18 cellular contexts compared by ENCODE assay signal in genomic region chr19:4891066-4891465, GRCh38. TPM values are rescaled to one million over a fixed set of nuclear protein-coding genes. Genes with fewer than 3 reads are reported as not detected.
DNase-seq lines count a peak whose midpoint lies in the region; ATAC-seq and TF ChIP-seq lines count a peak whose summit lies in the region.
"Had no signal": no experiment of that assay in that cellular context is flagged by ENCODE, and none has a peak within 500 bp of the region (broad histone marks: within the 10 kb centered on the region; RNA-seq: fewer than 3 reads in every experiment).

No MANE protein-coding gene starts in this region.

- H4K8ac ChIP-seq in IMR-90 (ENCODE audit: low read depth in 2 of 2, low read length in 2 of 2) (no peak overlapping the region), neuronal stem cell (ENCODE audit: low read depth, low read length) (no peak overlapping the region)

- no peak overlapping the region for H3K27ac Mint-ChIP-seq in activated CD4-positive, alpha-beta memory T cell treated with anti-CD3 and anti-CD28 coated beads for 36 hours
- no peak overlapping the region for H3K27ac Mint-ChIP-seq in CD4-positive, alpha-beta T cell
- H3K27ac Mint-ChIP-seq: CD4-positive, CD25-positive, alpha-beta regulatory T cell had no signal

- H3K9me1 ChIP-seq in IMR-90 (ENCODE audit: insufficient read depth, low read length) = peaks cover 4% of the 10 kb centered on the region; the same call in 1 of the 2 replicates

- H2BK12ac ChIP-seq in neuronal stem cell (ENCODE audit: low read length) = peak overlapping the region; percentile 64

- H3K27ac ChIP-seq in IMR-90 (ENCODE audit: insufficient read depth, low read length) (no peak overlapping the region), heart left ventricle (no peak overlapping the region), right cardiac atrium (ENCODE audit: low read length) (no peak overlapping the region), neuronal stem cell (replicated peaks; ENCODE audit: low read length) (no peak overlapping the region)
- no peak overlapping the region for H3K27ac ChIP-seq in CD4-positive, alpha-beta T cell (ENCODE audit: low read depth, low read length)
- H3K27ac ChIP-seq: A549, GM23248 had no signal

- H2BK20ac ChIP-seq in IMR-90 (ENCODE audit: low read depth, low read length) = 0 out of 2 replicates have a peak overlapping the region, but pooled peaks have one; percentile 12

- in situ Hi-C loops in IMR-90 (cut with MboI; ENCODE audit: low sequenced_read_pairs) = no loop called here

- ATAC-seq in IMR-90 (ENCODE audit: low read depth) (no peak), heart left ventricle (peak in 3 of 4 donors; percentile 34 to 74 (median 60)), right cardiac atrium (peak; percentile 32 to 68), HG03354 (IDR thresholded peaks at IDR 0.05; ENCODE audit: poor library complexity, severe bottlenecking, unreplicated experiment) (no peak)
- ATAC-seq in CD4-positive, alpha-beta T cell (ENCODE audit: poor library complexity) = no peak
- ATAC-seq: A549 had no signal

- H3K36me3 ChIP-seq in IMR-90 (ENCODE audit: control insufficient read depth, insufficient read depth, low read length) (no peaks in the 10 kb centered on the region), heart left ventricle (no peaks in the 10 kb centered on the region), neuronal stem cell (replicated peaks in 1 of 2; ENCODE audit: control insufficient read depth in 2 of 2, insufficient read depth in 2 of 2, low read length in 2 of 2) (no peaks in the 10 kb centered on the region)

- H3K14ac ChIP-seq in IMR-90 (replicated peaks; ENCODE audit: low read depth, low read length) (no peak overlapping the region), neuronal stem cell (ENCODE audit: low read length) (no peak overlapping the region)

- H2BK15ac ChIP-seq in IMR-90 (ENCODE audit: low read depth, low read length) = no peak overlapping the region
- H2BK15ac ChIP-seq in neuronal stem cell (ENCODE audit: low read length) = peak overlapping the region; percentile 28

- no peaks in the 10 kb centered on the region for H3K9me3 Mint-ChIP-seq in activated CD4-positive, alpha-beta memory T cell treated with anti-CD3 and anti-CD28 coated beads for 36 hours
- no peaks in the 10 kb centered on the region for H3K9me3 Mint-ChIP-seq in CD4-positive, alpha-beta T cell
- H3K9me3 Mint-ChIP-seq: CD4-positive, CD25-positive, alpha-beta regulatory T cell had no signal

- H3K56ac ChIP-seq in IMR-90 (ENCODE audit: extremely low read depth, insufficient read depth, low read length) = no peak overlapping the region

- no peaks in the 10 kb centered on the region for H3K9me3 ChIP-seq in IMR-90 (ENCODE audit: control insufficient read depth, insufficient read depth, low read length)
- no peaks in the 10 kb centered on the region for H3K9me3 ChIP-seq in heart left ventricle
- no peaks in the 10 kb centered on the region for H3K9me3 ChIP-seq in right cardiac atrium (ENCODE audit: control insufficient read depth, low read length)
- no peaks in the 10 kb centered on the region for H3K9me3 ChIP-seq in neuronal stem cell (replicated peaks in 1 of 2; ENCODE audit: control insufficient read depth in 2 of 2, insufficient read depth in 1 of 2, low read depth in 1 of 2, low read length in 2 of 2)
- H3K9me3 ChIP-seq in CD4-positive, alpha-beta T cell (ENCODE audit: control insufficient read depth, low read length) = no peaks in the 10 kb centered on the region
- H3K9me3 ChIP-seq: A549; BLaER1 treated with 17β-estradiol and CSF1 and Interleukin-3, amounts not matched to agents 10 nM and 100 nM had no signal

- H2AFZ ChIP-seq in IMR-90 (replicated peaks; ENCODE audit: low read length, poor library complexity) (peak overlapping the region; percentile 40), neuronal stem cell (ENCODE audit: low read length) (no peak overlapping the region)
- H2AFZ ChIP-seq: GM23248 had no signal

- no peak overlapping the region for H4K5ac ChIP-seq in IMR-90 (ENCODE audit: low read depth, low read length)

- H3K4me2 ChIP-seq in IMR-90 (ENCODE audit: low read depth, low read length) = no peak overlapping the region
- no peak overlapping the region for H3K4me2 ChIP-seq in neuronal stem cell (ENCODE audit: insufficient read depth, low read length, poor library complexity, severe bottlenecking)
- H3K4me2 ChIP-seq: A549 had no signal

- H3K4me3 Mint-ChIP-seq in activated CD4-positive, alpha-beta memory T cell treated with anti-CD3 and anti-CD28 coated beads for 36 hours = no peak overlapping the region
- H3K4me3 Mint-ChIP-seq in CD4-positive, alpha-beta T cell = no peak overlapping the region
- H3K4me3 Mint-ChIP-seq: CD4-positive, CD25-positive, alpha-beta regulatory T cell; H9 had no signal

- H3K4me1 Mint-ChIP-seq in activated CD4-positive, alpha-beta memory T cell treated with anti-CD3 and anti-CD28 coated beads for 36 hours (ENCODE audit: low read depth) = no peaks in the 10 kb centered on the region
- H3K4me1 Mint-ChIP-seq in CD4-positive, alpha-beta T cell (ENCODE audit: low read depth) = no peaks in the 10 kb centered on the region

- no TSS peak for BruUV-seq in IMR-90 (replicated peaks; lab: Mats Ljungman, UMichigan)

- no peaks in the 10 kb centered on the region for H3K36me3 Mint-ChIP-seq in activated CD4-positive, alpha-beta memory T cell treated with anti-CD3 and anti-CD28 coated beads for 36 hours
- H3K36me3 Mint-ChIP-seq in CD4-positive, alpha-beta T cell (ENCODE audit: low read depth) = peaks cover 14% of the 10 kb centered on the region

- no peak overlapping the region for H4K91ac ChIP-seq in IMR-90 (ENCODE audit: insufficient read depth, low read depth, low read length)
- peak overlapping the region; percentile 27 for H4K91ac ChIP-seq in neuronal stem cell (ENCODE audit: low read depth, low read length, poor library complexity)

- H2AK5ac ChIP-seq in IMR-90 (ENCODE audit: low read depth, low read length) (peak overlapping the region; percentile 80), neuronal stem cell (ENCODE audit: low read depth, low read length) (no peak overlapping the region)

- H3K4me1 ChIP-seq in IMR-90 (ENCODE audit: control insufficient read depth, insufficient read depth, low read length) (no peaks in the 10 kb centered on the region), heart left ventricle (peaks cover 0 to 14% (median 0%) of the 10 kb centered on the region in 12 donors), right cardiac atrium (ENCODE audit: control insufficient read depth, insufficient read depth, low read length) (no peaks in the 10 kb centered on the region), neuronal stem cell (ENCODE audit: control insufficient read depth in 2 of 2, insufficient read depth in 1 of 2, low read depth in 1 of 2, low read length in 2 of 2) (no peaks in the 10 kb centered on the region)

- H3K27me3 ChIP-seq in IMR-90 (ENCODE audit: control insufficient read depth, insufficient read depth, low read length) = no peaks in the 10 kb centered on the region
- peaks cover 0 to 3% (median 0%) of the 10 kb centered on the region in 9 donors for H3K27me3 ChIP-seq in heart left ventricle
- no peaks in the 10 kb centered on the region for H3K27me3 ChIP-seq in right cardiac atrium (ENCODE audit: control insufficient read depth, insufficient read depth)
- peaks cover 0 to 2% (median 0%) of the 10 kb centered on the region in 3 experiments for H3K27me3 ChIP-seq in neuronal stem cell (ENCODE audit: control insufficient read depth in 3 of 3, insufficient read depth in 3 of 3, low read depth in 1 of 3, low read length in 3 of 3)
- no peaks in the 10 kb centered on the region for H3K27me3 ChIP-seq in CD4-positive, alpha-beta T cell (ENCODE audit: control insufficient read depth, insufficient read depth, low read length)
- H3K27me3 ChIP-seq: BLaER1 treated with 17β-estradiol and CSF1 and Interleukin-3, amounts not matched to agents 10 nM and 100 nM had no signal

- H2AK9ac ChIP-seq in IMR-90 (replicated peaks; ENCODE audit: low read depth, low read length, poor library complexity) = no peak overlapping the region

- H3K4ac ChIP-seq in IMR-90 (ENCODE audit: low read depth, low read length) = no peak overlapping the region
- H3K4ac ChIP-seq in neuronal stem cell (ENCODE audit: low read length) = peak overlapping the region; percentile 30

- no peaks in the 10 kb centered on the region for H4K20me1 ChIP-seq in IMR-90 (ENCODE audit: insufficient read depth, low read length)
- H4K20me1 ChIP-seq: BLaER1 treated with 17β-estradiol and CSF1 and Interleukin-3, amounts not matched to agents 10 nM and 100 nM had no signal

- CTCF ChIA-PET in IMR-90 (lab: Yijun Ruan, JAX) = no interaction called here
- CTCF ChIA-PET in activated CD4-positive, alpha-beta memory T cell treated with anti-CD3 and anti-CD28 coated beads for 36 hours (lab: Charles Lee) = interaction anchor here (1.0 kb wide), 2 partner anchors 81 to 140 kb away, joined by 3 to 4 read pairs; no protein-coding TSS in a partner anchor
- CTCF ChIA-PET in CD4-positive, alpha-beta T cell (lab: Charles Lee) = interaction anchor here (1.1 kb wide), 1 partner anchor 39 kb away, joined by 3 read pairs; no protein-coding TSS in a partner anchor

- H3K4me3 ChIP-seq in IMR-90 (ENCODE audit: insufficient read depth, low read depth, low read length) (no peak overlapping the region), heart left ventricle (no peak overlapping the region), right cardiac atrium (ENCODE audit: low read length) (no peak overlapping the region), neuronal stem cell (ENCODE audit: low read length in 2 of 2) (peak overlapping the region in 1 of 2 donors; percentile 8)
- H3K4me3 ChIP-seq: A549; BLaER1 treated with 17β-estradiol and CSF1 and Interleukin-3, amounts not matched to agents 10 nM and 100 nM; GM23248 had no signal

- no peaks in the 10 kb centered on the region for H3K27me3 Mint-ChIP-seq in activated CD4-positive, alpha-beta memory T cell treated with anti-CD3 and anti-CD28 coated beads for 36 hours
- no peaks in the 10 kb centered on the region for H3K27me3 Mint-ChIP-seq in CD4-positive, alpha-beta T cell
- H3K27me3 Mint-ChIP-seq: CD4-positive, CD25-positive, alpha-beta regulatory T cell had no signal

- dilution Hi-C loops in IMR-90 (cut with HindIII; ENCODE audit: low sequenced_read_pairs, unreplicated experiment) = no loop called here

- no peak for TF ChIP-seq RAD21 in IMR-90 (IDR thresholded peaks at IDR 0.05; ENCODE audit: low read length)

- no peak for DNase-seq in IMR-90
- DNase-seq in heart left ventricle = peak in 2 of 5 donors; percentile 58 to 63
- DNase-seq in right cardiac atrium = peak in 2 of 3 donors; percentile 57 to 60
- no peak for DNase-seq in neuronal stem cell (ENCODE audit: low spot score)
- DNase-seq in activated CD4-positive, alpha-beta memory T cell treated with anti-CD3 and anti-CD28 coated beads for 36 hours = no peak
- no peak for DNase-seq in CD4-positive, alpha-beta T cell
- DNase-seq: Calu3; CD4-positive, CD25-positive, alpha-beta regulatory T cell; DMS 273 treated with DMSO at 0.1 percent for 48 hours; GM23248; H9; KBM-7 had no signal

- 84% methylated on average over 14 of the region's 22 CpGs; no CpG with 5 or more reads in 1 of the 2 experiments for WGBS in IMR-90 (ENCODE audit: extremely low coverage in 2 of 2, insufficient read length in 1 of 2), 2 experiments
- 46 to 72% (median 59%) methylated on average over 11 to 22 of the region's 22 CpGs for WGBS in heart left ventricle, 4 donors
- 65% methylated on average over 22 of the region's 22 CpGs for WGBS in right cardiac atrium
- no CpG with 5 or more reads among the region's 22 CpGs for WGBS in neuronal stem cell (ENCODE audit: extremely low coverage in 2 of 2, insufficient read length in 2 of 2, insufficient replicate concordance in 1 of 2), 2 donors

- TF ChIP-seq CTCF in IMR-90 (conservative IDR thresholded peaks at IDR 0.05; ENCODE audit: low read depth, low read length) (no peak), heart left ventricle (IDR thresholded peaks at IDR 0.05) (no peak)
- TF ChIP-seq CTCF in CD4-positive, alpha-beta T cell (IDR thresholded peaks at IDR 0.05) = no peak

- POLR2A ChIA-PET in IMR-90 (lab: Charles Lee; ENCODE audit: unreplicated experiment) = no interaction called here
- POLR2A ChIA-PET in activated CD4-positive, alpha-beta memory T cell treated with anti-CD3 and anti-CD28 coated beads for 36 hours (lab: Charles Lee) = no interaction called here
- POLR2A ChIA-PET in CD4-positive, alpha-beta T cell (lab: Charles Lee) = no interaction called here

- intact Hi-C loops in IMR-90 (cut with micrococcal nuclease) (no loop called here), heart left ventricle (cut with DNase I) (no loop called here), right cardiac atrium (cut with DNase I) (no loop called here)
- intact Hi-C loops in activated CD4-positive, alpha-beta memory T cell treated with anti-CD3 and anti-CD28 coated beads for 36 hours (cut with micrococcal nuclease) = no loop called here
- intact Hi-C loops in CD4-positive, alpha-beta T cell (cut with DNase I, micrococcal nuclease) = no loop called here

- H2BK5ac ChIP-seq in IMR-90 (ENCODE audit: low read depth, low read length, poor library complexity, severe bottlenecking) (no peak overlapping the region), neuronal stem cell (ENCODE audit: low read length) (no peak overlapping the region)

- H3K18ac ChIP-seq in IMR-90 (ENCODE audit: low read depth, low read length) (no peak overlapping the region), neuronal stem cell (ENCODE audit: low read length) (peak overlapping the region; percentile 63)

- no peak overlapping the region for H3K9ac ChIP-seq in IMR-90 (ENCODE audit: low read depth, low read length)
- no peak overlapping the region for H3K9ac ChIP-seq in neuronal stem cell (ENCODE audit: low read depth, low read length, poor library complexity)
- H3K9ac ChIP-seq: GM23248 had no signal

- H3K23ac ChIP-seq in IMR-90 (ENCODE audit: low read depth, low read length) = no peak overlapping the region
- peak overlapping the region; percentile 70 for H3K23ac ChIP-seq in neuronal stem cell (ENCODE audit: low read depth, low read length, poor library complexity)

- no peak for TF ChIP-seq POLR2A in IMR-90 (IDR thresholded peaks at IDR 0.05; ENCODE audit: low read depth, low read length)
- no peak for TF ChIP-seq POLR2A in heart left ventricle (IDR thresholded peaks at IDR 0.05)

- no peaks in the 10 kb centered on the region for H3K79me1 ChIP-seq in IMR-90 (ENCODE audit: low read depth in 1 of 2, low read length in 2 of 2)
- H3K79me1 ChIP-seq in neuronal stem cell (ENCODE audit: low read depth, low read length) = no peaks in the 10 kb centered on the region

- H2BK120ac ChIP-seq in IMR-90 (ENCODE audit: low read depth, low read length) (no peak overlapping the region), neuronal stem cell (ENCODE audit: low read depth, low read length) (no peak overlapping the region)

RNA-seq across cellular contexts. Expression of gene ARRDC5, which starts 11.6 kb away (rescaled TPM):
- total RNA-seq in IMR-90 (2012; rRNA removed) (not detected in 2 replicates), heart left ventricle (under 1 TPM in 2 of 9 donors, not detected in 7; 0.43 to 0.70 TPM), right cardiac atrium (under 1 TPM in 1 of 4 donors, not detected in 3; 0.15 TPM)
- polyA plus RNA-seq in IMR-90 (2012; rRNA removed) (not detected in 2 replicates), heart left ventricle (under 1 TPM in 1 of 2 donors, not detected in 1; 0.04 TPM), right cardiac atrium (0.07 TPM)
- not detected in 2 replicates for polyA plus RNA-seq in IMR-90 (2012; cell fraction: cytosol; rRNA removed)
- polyA plus RNA-seq in IMR-90 (2012; cell fraction: nucleus; rRNA removed; ENCODE audit: low replicate concordance) = 0.04 and 0.09 TPM in 2 replicates
- polyA plus RNA-seq in neuronal stem cell (2013, experiment 1 of 2) = not detected
- polyA plus RNA-seq in neuronal stem cell (2013, experiment 2 of 2) = not detected
- under 1 TPM in 1 of 2 experiments, not detected in 1; 0.12 TPM for total RNA-seq in activated CD4-positive, alpha-beta memory T cell treated with anti-CD3 and anti-CD28 coated beads for 36 hours
- 1 to 10 TPM; 4.4 to 4.7 TPM for total RNA-seq in CD4-positive, alpha-beta T cell
- total RNA-seq: Calu3, Daoy, GM23248, H9, HT1080 had no signal
- polyA plus RNA-seq: A549, AG04450, GM23248 had no signal

RNA-seq across cellular contexts. Expression of gene UHRF1, which starts 18.2 kb away (rescaled TPM):
- 57.4 and 70.3 TPM in 2 replicates for total RNA-seq in IMR-90 (2012; rRNA removed)
- 47.4 and 49.2 TPM in 2 replicates for polyA plus RNA-seq in IMR-90 (2012; rRNA removed)
- 32.5 and 35.1 TPM in 2 replicates for polyA plus RNA-seq in IMR-90 (2012; cell fraction: cytosol; rRNA removed)
- 42.0 and 73.3 TPM in 2 replicates for polyA plus RNA-seq in IMR-90 (2012; cell fraction: nucleus; rRNA removed; ENCODE audit: low replicate concordance)
- total RNA-seq in heart left ventricle = 1 to 10 TPM in 2 of 9 donors, under 1 TPM in 7; 0.25 to 8.9 (median 0.89) TPM
- under 1 TPM; 0.34 to 0.69 TPM for polyA plus RNA-seq in heart left ventricle
- total RNA-seq in right cardiac atrium = 1 to 10 TPM in 1 of 4 donors, under 1 TPM in 3; 0.45 to 2.3 (median 0.94) TPM
- 0.18 TPM for polyA plus RNA-seq in right cardiac atrium
- polyA plus RNA-seq in neuronal stem cell (2013, experiment 1 of 2) = 49.0 TPM
- 51.0 TPM for polyA plus RNA-seq in neuronal stem cell (2013, experiment 2 of 2)
- 100 to 1,000 TPM; 118 to 119 TPM for total RNA-seq in activated CD4-positive, alpha-beta memory T cell treated with anti-CD3 and anti-CD28 coated beads for 36 hours
- total RNA-seq in CD4-positive, alpha-beta T cell = under 1 TPM; 0.16 to 0.20 TPM

RNA-seq across cellular contexts. Expression of gene PLIN3, which starts 23.6 kb away (rescaled TPM):
- total RNA-seq in IMR-90 (2012; rRNA removed) = 246 and 289 TPM in 2 replicates
- 147 and 170 TPM in 2 replicates for polyA plus RNA-seq in IMR-90 (2012; rRNA removed)
- polyA plus RNA-seq in IMR-90 (2012; cell fraction: cytosol; rRNA removed) = 125 and 358 TPM in 2 replicates
- polyA plus RNA-seq in IMR-90 (2012; cell fraction: nucleus; rRNA removed; ENCODE audit: low replicate concordance) = 67.4 and 161 TPM in 2 replicates
- 10 to 100 TPM; 17.4 to 70.9 (median 22.9) TPM for total RNA-seq in heart left ventricle
- 100 to 1,000 TPM in 1 of 2 donors, 1 to 10 TPM in 1; 10.0 to 102 TPM for polyA plus RNA-seq in heart left ventricle
- 10 to 100 TPM; 26.5 to 32.2 (median 28.5) TPM for total RNA-seq in right cardiac atrium
- polyA plus RNA-seq in right cardiac atrium = 16.9 TPM
- 47.6 TPM for polyA plus RNA-seq in neuronal stem cell (2013, experiment 1 of 2)
- 49.5 TPM for polyA plus RNA-seq in neuronal stem cell (2013, experiment 2 of 2)
- total RNA-seq in activated CD4-positive, alpha-beta memory T cell treated with anti-CD3 and anti-CD28 coated beads for 36 hours = 10 to 100 TPM; 36.6 to 37.7 TPM
- 10 to 100 TPM; 18.2 to 19.1 TPM for total RNA-seq in CD4-positive, alpha-beta T cell

RNA-seq across cellular contexts. Expression of gene TICAM1, which starts 59.6 kb away (rescaled TPM):
- total RNA-seq in IMR-90 (2012; rRNA removed) (0.90 and 1.1 TPM in 2 replicates), heart left ventricle (10 to 100 TPM in 1 of 9 donors, 1 to 10 TPM in 8; 3.7 to 13.6 (median 7.0) TPM), right cardiac atrium (1 to 10 TPM; 5.8 to 6.9 (median 6.7) TPM)
- polyA plus RNA-seq in IMR-90 (2012; rRNA removed) (9.2 and 10.9 TPM in 2 replicates), heart left ventricle (1 to 10 TPM; 4.0 to 8.6 TPM), right cardiac atrium (5.3 TPM)
- 6.4 and 7.8 TPM in 2 replicates for polyA plus RNA-seq in IMR-90 (2012; cell fraction: cytosol; rRNA removed)
- 2.4 and 4.9 TPM in 2 replicates for polyA plus RNA-seq in IMR-90 (2012; cell fraction: nucleus; rRNA removed; ENCODE audit: low replicate concordance)
- 1.4 TPM for polyA plus RNA-seq in neuronal stem cell (2013, experiment 1 of 2)
- polyA plus RNA-seq in neuronal stem cell (2013, experiment 2 of 2) = 1.5 TPM
- 10 to 100 TPM; 24.0 to 25.4 TPM for total RNA-seq in activated CD4-positive, alpha-beta memory T cell treated with anti-CD3 and anti-CD28 coated beads for 36 hours
- 10 to 100 TPM; 14.7 to 15.0 TPM for total RNA-seq in CD4-positive, alpha-beta T cell

Comparison
In these comparisons a context has a peak if more than half of its experiments do, and no peak if none do; other contexts are left out.
1. ATAC-seq: peak in heart left ventricle (3 of 4) and right cardiac atrium (2 of 2); none in IMR-90 (single experiment), HG03354 (single experiment) and CD4-positive, alpha-beta T cell (single experiment).
2. DNase-seq: peak in right cardiac atrium (2 of 3); none in IMR-90 (single experiment), neuronal stem cell (single experiment), activated CD4-positive, alpha-beta memory T cell treated with anti-CD3 and anti-CD28 coated beads for 36 hours (single experiment) and CD4-positive, alpha-beta T cell (0 of 10).